1 cellular context compared by ENCODE assay signal in genomic region chr5:134383980-134384697, GRCh38.
TF ChIP-seq lines count a peak whose summit lies in the region.

No MANE protein-coding gene starts in this region.

TF ChIP-seq in HepG2, 621 proteins besides CTCF, POLR2A, EP300 and RAD21:
- no peak for TF ChIP-seq ATF7-NPFF (CRISPR knock-in tag; IDR thresholded peaks at IDR 0.05; ENCODE audit: low read depth)
- no peak for TF ChIP-seq ZNF343 (CRISPR knock-in tag; IDR thresholded peaks at IDR 0.05)
- TF ChIP-seq DRAP1 (CRISPR knock-in tag; IDR thresholded peaks at IDR 0.05) = no peak
- no peak for TF ChIP-seq GATA4 (IDR thresholded peaks at IDR 0.05; ENCODE audit: borderline replicate concordance, low read depth)
- TF ChIP-seq ZXDC (CRISPR knock-in tag; IDR thresholded peaks at IDR 0.05) = no peak
- no peak for TF ChIP-seq CENPBD1 (CRISPR knock-in tag; IDR thresholded peaks at IDR 0.05; ENCODE audit: borderline replicate concordance, low read depth)
- TF ChIP-seq ZBTB49 (CRISPR knock-in tag; IDR thresholded peaks at IDR 0.05; ENCODE audit: borderline replicate concordance) = no peak
- TF ChIP-seq ZNF232 (CRISPR knock-in tag; IDR thresholded peaks at IDR 0.05; ENCODE audit: borderline replicate concordance) = no peak
- TF ChIP-seq KDM5B (CRISPR knock-in tag; IDR thresholded peaks at IDR 0.05; ENCODE audit: borderline replicate concordance) = no peak
- no peak for TF ChIP-seq MYC (CRISPR knock-in tag; IDR thresholded peaks at IDR 0.05; ENCODE audit: borderline replicate concordance)
- no peak for TF ChIP-seq KAT7 (CRISPR knock-in tag; IDR thresholded peaks at IDR 0.05; ENCODE audit: borderline replicate concordance)
- no peak for TF ChIP-seq ZNF101 (CRISPR knock-in tag; IDR thresholded peaks at IDR 0.05; ENCODE audit: borderline replicate concordance, low read depth)
- TF ChIP-seq MEIS2 (CRISPR knock-in tag; IDR thresholded peaks at IDR 0.05) = no peak
